33 cellular contexts compared by ENCODE assay signal in genomic region chr1:67142931-67143330, GRCh38. TPM values are rescaled to one million over a fixed set of nuclear protein-coding genes. Genes with fewer than 3 reads are reported as not detected.
A peak's percentile ranks its signal among the peaks of the same experiment; 100 is the strongest.
DNase-seq lines count a peak whose midpoint lies in the region; ATAC-seq, FAIRE-seq and TF ChIP-seq lines count a peak whose summit lies in the region.
"Had no signal": no experiment of that assay in that cellular context is flagged by ENCODE, and none has a peak within 500 bp of the region (broad histone marks: within the 10 kb centered on the region; RNA-seq: fewer than 3 reads in every experiment).

No MANE protein-coding gene starts in this region.

- no peaks in the 10 kb centered on the region for H3K23me2 ChIP-seq in H9 (ENCODE audit: insufficient read length, low read depth, low read length, poor library complexity, severe bottlenecking)

- no peaks in the 10 kb centered on the region for H3K27me3 Mint-ChIP-seq in activated T-cell treated with anti-CD3 and anti-CD28 coated beads, Interleukin-2, amount 50 U/mL, for 4 hours (ENCODE audit: low read depth)
- H3K27me3 Mint-ChIP-seq in H9 (ENCODE audit: low read depth): no peaks in the 10 kb centered on the region; the same call in 1 of the 2 replicates

- H3K79me1 ChIP-seq in H9 (ENCODE audit: insufficient read depth, low read depth, low read length, poor library complexity, severe bottlenecking): no peaks in the 10 kb centered on the region

- no peak overlapping the region for H3K18ac ChIP-seq in H9 (ENCODE audit: insufficient read length, low read depth, low read length)

- no peak overlapping the region for H3K27ac Mint-ChIP-seq in H9
- peak overlapping the region; percentile 18 to 20 for H3K27ac Mint-ChIP-seq in activated naive CD4-positive, alpha-beta T cell treated with anti-CD3 and anti-CD28 coated beads, Interleukin-2, amount 50 U/mL, for 72 hours

- in situ Hi-C loops in GM13976 (cut with MboI; ENCODE audit: low sequenced_read_pairs, unreplicated experiment): loop anchor here (10.0 kb wide), 3 partner anchors 148 to 368 kb away; no protein-coding TSS in a partner anchor

- TF ChIP-seq CTCF in H9 (conservative IDR thresholded peaks at IDR 0.05): no peak
- no peak for TF ChIP-seq CTCF in GM13976 (IDR thresholded peaks at IDR 0.05; ENCODE audit: borderline replicate concordance, control extremely low read depth, extremely low read depth, insufficient read depth, missing control alignments)

- H2BK20ac ChIP-seq in H9 (ENCODE audit: low read depth, low read length, poor library complexity, severe bottlenecking): no peak overlapping the region

- peak; percentile 19 for FAIRE-seq in small intestine (lab: Jason Lieb, UNC)
- FAIRE-seq: GM12892 had no signal

- H2BK120ac ChIP-seq in H9 (ENCODE audit: low read depth, low read length, poor library complexity, severe bottlenecking): no peak overlapping the region

- H3K27me3 ChIP-seq in H9 (ENCODE audit: insufficient read depth, low read length): no peaks in the 10 kb centered on the region
- no peaks in the 10 kb centered on the region for H3K27me3 ChIP-seq in small intestine (ENCODE audit: control insufficient read depth in 2 of 2, insufficient read depth in 2 of 2, low read length in 2 of 2)
- H3K27me3 ChIP-seq: ascending aorta, colonic mucosa had no signal

- no peaks in the 10 kb centered on the region for H3K36me3 Mint-ChIP-seq in activated T-cell treated with anti-CD3 and anti-CD28 coated beads, Interleukin-2, amount 50 U/mL, for 4 hours (ENCODE audit: insufficient read depth)
- H3K36me3 Mint-ChIP-seq in H9 (ENCODE audit: insufficient read depth in 1 of 3, low read depth in 3 of 3): no peaks in the 10 kb centered on the region
- no peaks in the 10 kb centered on the region for H3K36me3 Mint-ChIP-seq in activated naive CD4-positive, alpha-beta T cell treated with anti-CD3 and anti-CD28 coated beads, Interleukin-2, amount 50 U/mL, for 72 hours
- H3K36me3 Mint-ChIP-seq: natural killer cell treated with Interleukin-12 subunit alpha and Interleukin-12 subunit beta and Interleukin-15 and Interleukin-18, amount 100 ng/mL, for 72 hours had no signal

- no peaks in the 10 kb centered on the region for H3K4me1 ChIP-seq in H9 (ENCODE audit: insufficient read depth, low read length)
- H3K4me1 ChIP-seq in small intestine (ENCODE audit: control insufficient read depth in 2 of 2, insufficient read depth in 1 of 2, low read depth in 1 of 2, low read length in 1 of 2): no peaks in the 10 kb centered on the region
- H3K4me1 ChIP-seq: ascending aorta, colonic mucosa, lower lobe of right lung, psoas muscle had no signal

- no peak overlapping the region for H3K4me3 Mint-ChIP-seq in activated T-cell treated with anti-CD3 and anti-CD28 coated beads, Interleukin-2, amount 50 U/mL, for 4 hours
- no peak overlapping the region for H3K4me3 Mint-ChIP-seq in H9

- H2AFZ ChIP-seq in H9 (ENCODE audit: low read length): no peak overlapping the region

- peak; percentile 61 to 80 for ATAC-seq in activated T-cell treated with anti-CD3 and anti-CD28 coated beads, Interleukin-2, amount 50 U/mL, for 4 hours
- peak; percentile 72 to 89 for ATAC-seq in activated naive CD4-positive, alpha-beta T cell treated with anti-CD3 and anti-CD28 coated beads, Interleukin-2, amount 50 U/mL, for 72 hours
- ATAC-seq: lower lobe of right lung, psoas muscle, sciatic nerve, SK-N-SH treated with all-trans-retinoic acid at 6 μM for 48 hours had no signal

- no peak overlapping the region for H3K27ac ChIP-seq in H9 (ENCODE audit: insufficient read length, low read depth, low read length)
- no peak overlapping the region for H3K27ac ChIP-seq in small intestine (ENCODE audit: low read depth in 1 of 2, low read length in 1 of 2)
- H3K27ac ChIP-seq: ascending aorta, colonic mucosa, lower lobe of right lung, psoas muscle had no signal

- H3K4me3 ChIP-seq in small intestine (ENCODE audit: low read depth in 1 of 2, low read length in 2 of 2): no peak overlapping the region
- H3K4me3 ChIP-seq: ascending aorta, colonic mucosa, lower lobe of right lung, psoas muscle had no signal

- H3K4me1 Mint-ChIP-seq in activated T-cell treated with anti-CD3 and anti-CD28 coated beads, Interleukin-2, amount 50 U/mL, for 4 hours (ENCODE audit: low read depth): peaks cover 35% of the 10 kb centered on the region
- H3K4me1 Mint-ChIP-seq in H9: peaks cover 0 to 3% of the 10 kb centered on the region in 2 experiments; a peak in 2 of 4 replicates

- H3K4ac ChIP-seq in H9 (ENCODE audit: low read depth, low read length): no peak overlapping the region

- H4K8ac ChIP-seq in H9 (replicated peaks; ENCODE audit: insufficient read length, low read depth, low read length): no peak overlapping the region

- no peak overlapping the region for H3T11ph ChIP-seq in H9 (ENCODE audit: low read length)

- H4K5ac ChIP-seq in H9 (ENCODE audit: insufficient read length, low read depth, low read length): no peak overlapping the region

- no peaks in the 10 kb centered on the region for H3K9me3 ChIP-seq in H9 (ENCODE audit: control insufficient read depth, low read depth, low read length)
- no peaks in the 10 kb centered on the region for H3K9me3 ChIP-seq in small intestine (ENCODE audit: control insufficient read depth, low read depth)
- H3K9me3 ChIP-seq: ascending aorta, colonic mucosa, lower lobe of right lung, psoas muscle had no signal

- no peak overlapping the region for H2BK12ac ChIP-seq in H9 (ENCODE audit: insufficient read length, low read depth, low read length)

- no peaks in the 10 kb centered on the region for H3K9me3 Mint-ChIP-seq in activated T-cell treated with anti-CD3 and anti-CD28 coated beads, Interleukin-2, amount 50 U/mL, for 4 hours
- H3K9me3 Mint-ChIP-seq in H9: no peaks in the 10 kb centered on the region
- no peaks in the 10 kb centered on the region for H3K9me3 Mint-ChIP-seq in activated naive CD4-positive, alpha-beta T cell treated with anti-CD3 and anti-CD28 coated beads, Interleukin-2, amount 50 U/mL, for 72 hours
- H3K9me3 Mint-ChIP-seq: natural killer cell treated with Interleukin-12 subunit alpha and Interleukin-12 subunit beta and Interleukin-15 and Interleukin-18, amount 100 ng/mL, for 72 hours had no signal

- no peak overlapping the region for H4K91ac ChIP-seq in H9 (ENCODE audit: insufficient read length, low read depth, low read length)

- no peak overlapping the region for H3K4me2 ChIP-seq in H9 (ENCODE audit: insufficient read depth, insufficient read length, low read length)

- H3K79me2 ChIP-seq in H9 (ENCODE audit: insufficient read depth, low read length): no peaks in the 10 kb centered on the region

- H3K9ac ChIP-seq in H9 (ENCODE audit: extremely low read depth, insufficient read length, low read length): no peak overlapping the region

- no peak overlapping the region for H2BK5ac ChIP-seq in H9 (ENCODE audit: insufficient read length, low read length)

- H2BK15ac ChIP-seq in H9 (ENCODE audit: low read depth, low read length): no peak overlapping the region

- intact Hi-C loops in posterior cingulate gyrus (cut with DNase I): no loop called here

- peak overlapping the region; percentile 83 for H3K23ac ChIP-seq in H9 (ENCODE audit: insufficient read length, low read depth, low read length)

- WGBS in H9 (ENCODE audit: extremely low coverage, insufficient read length, low lambda C conversion rate): 100% methylated on average over 2 of the region's 3 CpGs
- 64 to 74% (median 65%) methylated on average over 3 of the region's 3 CpGs for WGBS in small intestine, 3 donors

- H3K14ac ChIP-seq in H9 (ENCODE audit: insufficient read depth, low read length): no peak overlapping the region

- no peaks in the 10 kb centered on the region for H3K36me3 ChIP-seq in small intestine (ENCODE audit: control insufficient read depth in 2 of 2, insufficient read depth in 2 of 2, low read length in 2 of 2)
- H3K36me3 ChIP-seq: ascending aorta, colonic mucosa, lower lobe of right lung had no signal

- H3K56ac ChIP-seq in H9 (ENCODE audit: insufficient read length, low read depth, low read length): no peak overlapping the region

- DNase-seq in activated T-cell treated with anti-CD3 and anti-CD28 coated beads, Interleukin-2, amount 50 U/mL, for 4 hours: no peak
- no peak for DNase-seq in activated T-cell treated with anti-CD3 and anti-CD28 coated beads, Interleukin-2, amount 50 U/mL, for 1 hour
- DNase-seq in H9 (no peak), small intestine (no peak), GM13976 (ENCODE audit: low spot score) (no peak), posterior cingulate gyrus (no peak), NCI-H2081 treated with DMSO at 0.1 percent for 48 hours (lab: John Stamatoyannopoulos, UW) (no peak)
- no peak for DNase-seq in activated naive CD4-positive, alpha-beta T cell treated with anti-CD3 and anti-CD28 coated beads, Interleukin-2, amount 50 U/mL, for 72 hours (ENCODE audit: low spot score in 2 of 2)
- DNase-seq: activated CD8-positive, alpha-beta memory T cell treated with anti-CD3 and anti-CD28 coated beads, Interleukin-2, amount 50 U/mL, for 4 hours; colonic mucosa; DMS53; effector memory CD4-positive, alpha-beta T cell; H7; hippocampal formation; lower lobe of right lung; NCI-H1417 treated with DMSO at 0.1 percent for 48 hours; NCI-H2081; NCI-H226; NCI-H69; occipital lobe; psoas muscle; Right ventricle myocardium superior; stimulated activated CD4-positive, alpha-beta T cell treated with anti-CD3 and anti-CD28 coated beads, Interleukin-12 subunit alpha, Interleukin-12 subunit beta, amount 100 ng/mL, for 4 hours; stimulated activated CD4-positive, alpha-beta T cell treated with anti-CD3 and anti-CD28 coated beads, Interleukin-4, amount 100 ng/mL, for 24 hours; substantia nigra; trophoblast cell had no signal

- H2AK5ac ChIP-seq in H9 (ENCODE audit: insufficient read length, low read length): no peak overlapping the region

- no peaks in the 10 kb centered on the region for H4K20me1 ChIP-seq in H9 (ENCODE audit: control insufficient read depth, insufficient read depth, insufficient read length)

RNA-seq across cellular contexts. Expression of gene C1orf141, which starts 8.2 kb away (rescaled TPM):
- under 1 TPM in 2 of 3 donors, not detected in 1; 0.11 to 0.25 TPM for total RNA-seq in activated T-cell treated with anti-CD3 and anti-CD28 coated beads, Interleukin-2, amount 50 U/mL, for 4 hours
- not detected in 2 replicates for total RNA-seq in H9 (2021)
- under 1 TPM in 1 of 2 donors, not detected in 1; 0.41 TPM for total RNA-seq in activated naive CD4-positive, alpha-beta T cell treated with anti-CD3 and anti-CD28 coated beads, Interleukin-2, amount 50 U/mL, for 72 hours
- polyA plus RNA-seq in small intestine: not detected
- total RNA-seq: ascending aorta, colonic mucosa, epithelial cell of proximal tubule, G401, H7, occipital lobe, psoas muscle, Right ventricle myocardium superior, sciatic nerve had no signal
- polyA plus RNA-seq: psoas muscle had no signal

RNA-seq across cellular contexts. Expression of gene IL23R, which starts 23.3 kb away (rescaled TPM):
- 10 to 100 TPM in 1 of 3 donors, 1 to 10 TPM in 2; 7.5 to 14.4 (median 8.6) TPM for total RNA-seq in activated T-cell treated with anti-CD3 and anti-CD28 coated beads, Interleukin-2, amount 50 U/mL, for 4 hours
- total RNA-seq in H9 (2021): not detected in 2 replicates
- 10 to 100 TPM in 1 of 2 donors, under 1 TPM in 1; 0.87 to 15.6 TPM for total RNA-seq in activated naive CD4-positive, alpha-beta T cell treated with anti-CD3 and anti-CD28 coated beads, Interleukin-2, amount 50 U/mL, for 72 hours
- polyA plus RNA-seq in small intestine: under 1 TPM in 1 of 3 donors, not detected in 2; 0.06 TPM
- total RNA-seq: ascending aorta, epithelial cell of proximal tubule, G401, H7, occipital lobe, psoas muscle, Right ventricle myocardium superior, sciatic nerve had no signal
- polyA plus RNA-seq: psoas muscle had no signal

Comparison
In these comparisons a context has a peak if more than half of its experiments do, and no peak if none do; other contexts are left out.
1. H3K27ac Mint-ChIP-seq: peak in activated naive CD4-positive, alpha-beta T cell treated with anti-CD3 and anti-CD28 coated beads, Interleukin-2, amount 50 U/mL, for 72 hours (2 of 2); none in H9 (0 of 3).